In genomic region chr6:130811932-130812331, GRCh38 we compare ENCODE assay signal across 18 cellular contexts. TPM values are rescaled to one million over a fixed set of nuclear protein-coding genes. Genes with fewer than 3 reads are reported as not detected.
DNase-seq lines count a peak whose midpoint lies in the region; ATAC-seq and TF ChIP-seq lines count a peak whose summit lies in the region.
"Had no signal": no experiment of that assay in that cellular context is flagged by ENCODE, and none has a peak within 500 bp of the region (broad histone marks: within the 10 kb centered on the region; RNA-seq: fewer than 3 reads in every experiment).

No MANE protein-coding gene starts in this region.

- H3K27ac ChIP-seq in AG04450 (ENCODE audit: low read depth, low read length) (no peak overlapping the region), liver (ENCODE audit: low read depth in 1 of 2, low read length in 2 of 2) (no peak overlapping the region), tibial artery (no peak overlapping the region)
- H3K27ac ChIP-seq: RWPE1, SJCRH30 had no signal

- TF ChIP-seq CTCF in AG04450 (IDR thresholded peaks at IDR 0.05; ENCODE audit: low read depth, low read length) (no peak), astrocyte of the spinal cord (IDR thresholded peaks at IDR 0.05; ENCODE audit: low read depth, low read length) (no peak), liver (IDR thresholded peaks at IDR 0.05; ENCODE audit: low read depth, low read length, missing input control) (no peak), tibial artery (IDR thresholded peaks at IDR 0.05) (no peak)

- no peak overlapping the region for H3K9ac ChIP-seq in liver (ENCODE audit: low read depth in 1 of 2, low read length in 2 of 2)

- H3K4me1 ChIP-seq in liver (ENCODE audit: control insufficient read depth in 4 of 4, insufficient read depth in 4 of 4, low read length in 3 of 4): peaks cover 0 to 19% (median 9%) of the 10 kb centered on the region in 4 donors
- H3K4me1 ChIP-seq in tibial artery: peaks cover 0 to 4% (median 0%) of the 10 kb centered on the region in 4 donors
- H3K4me1 ChIP-seq: BE2C, SJCRH30 had no signal

- H3K4me1 Mint-ChIP-seq in stimulated activated naive CD8-positive, alpha-beta T cell treated with anti-CD3 and anti-CD28 coated beads, Interleukin-15, amount 100 ng/mL, for 72 hours: no peaks in the 10 kb centered on the region
- H3K4me1 Mint-ChIP-seq: CD4-positive, CD25-positive, alpha-beta regulatory T cell had no signal

- no peak for ATAC-seq in Right ventricle myocardium superior (ENCODE audit: poor library complexity)
- no peak for ATAC-seq in stimulated activated naive CD8-positive, alpha-beta T cell treated with anti-CD3 and anti-CD28 coated beads, Interleukin-15, amount 100 ng/mL, for 72 hours

- CTCF ChIA-PET in AG04450 (lab: Charles Lee): no interaction called here

- no peaks in the 10 kb centered on the region for H3K9me3 ChIP-seq in AG04450 (ENCODE audit: control insufficient read depth, insufficient read depth, low read length)
- no peaks in the 10 kb centered on the region for H3K9me3 ChIP-seq in liver (ENCODE audit: control insufficient read depth in 4 of 4, low read length in 3 of 4)
- no peaks in the 10 kb centered on the region for H3K9me3 ChIP-seq in tibial artery
- H3K9me3 ChIP-seq: BE2C, Caco-2, SJCRH30 had no signal

- POLR2A ChIA-PET in AG04450 (lab: Yijun Ruan, JAX): no interaction called here

- peaks cover 0 to 13% of the 10 kb centered on the region in 2 donors for H3K9me3 Mint-ChIP-seq in stimulated activated naive CD8-positive, alpha-beta T cell treated with anti-CD3 and anti-CD28 coated beads, Interleukin-15, amount 100 ng/mL, for 72 hours

- TF ChIP-seq RAD21 in liver (IDR thresholded peaks at IDR 0.05): no peak

- H3K4me3 ChIP-seq in AG04450 (ENCODE audit: low read depth, low read length) (no peak overlapping the region), astrocyte of the spinal cord (ENCODE audit: low read depth, low read length) (no peak overlapping the region), liver (ENCODE audit: low read depth in 1 of 3, low read length in 3 of 3) (peak overlapping the region in 1 of 3 donors; percentile 23), tibial artery (no peak overlapping the region)
- H3K4me3 ChIP-seq: SJCRH30 had no signal

- no peaks in the 10 kb centered on the region for H3K27me3 Mint-ChIP-seq in stimulated activated naive CD8-positive, alpha-beta T cell treated with anti-CD3 and anti-CD28 coated beads, Interleukin-15, amount 100 ng/mL, for 72 hours

- 55% methylated on average over 5 of the region's 5 CpGs for WGBS in liver

- H3K36me3 ChIP-seq in liver (ENCODE audit: control insufficient read depth in 4 of 4, insufficient read depth in 3 of 4, low read depth in 1 of 4, low read length in 3 of 4) (no peaks in the 10 kb centered on the region), tibial artery (no peaks in the 10 kb centered on the region)
- H3K36me3 ChIP-seq: BE2C, SJCRH30 had no signal

- H3K27me3 ChIP-seq in AG04450 (ENCODE audit: control insufficient read depth, insufficient read depth, low read length) (no peaks in the 10 kb centered on the region), liver (ENCODE audit: control insufficient read depth in 4 of 4, insufficient read depth in 4 of 4, low read length in 3 of 4) (no peaks in the 10 kb centered on the region), tibial artery (no peaks in the 10 kb centered on the region)
- H3K27me3 ChIP-seq: BE2C, SJCRH30 had no signal

- intact Hi-C loops in tibial artery (cut with DNase I; ENCODE audit: low total_unique reads): no loop called here
- intact Hi-C loops in Right ventricle myocardium superior (cut with DNase I): no loop called here

- in situ Hi-C loops in astrocyte of the spinal cord (cut with HindIII; ENCODE audit: low sequenced_read_pairs): no loop called here

- no peak overlapping the region for H3K27ac Mint-ChIP-seq in stimulated activated naive CD8-positive, alpha-beta T cell treated with anti-CD3 and anti-CD28 coated beads, Interleukin-15, amount 100 ng/mL, for 72 hours
- H3K27ac Mint-ChIP-seq: CD4-positive, CD25-positive, alpha-beta regulatory T cell had no signal

- DNase-seq in AG04450 (ENCODE audit: low read depth, low spot score): peak; percentile 8
- DNase-seq in M059J (ENCODE audit: low read depth): peak; percentile 28
- DNase-seq in astrocyte of the spinal cord (ENCODE audit: low read depth, low spot score): peak; percentile 5
- DNase-seq in tibial artery: no peak
- no peak for DNase-seq in Right ventricle myocardium superior
- no peak for DNase-seq in stimulated activated naive CD8-positive, alpha-beta T cell treated with anti-CD3 and anti-CD28 coated beads, Interleukin-15, amount 100 ng/mL, for 72 hours
- DNase-seq: BE2C; Caco-2; CD4-positive, CD25-positive, alpha-beta regulatory T cell; NCI-H1417 treated with DMSO at 0.1 percent for 48 hours; NCI-H187 treated with DMSO at 0.1 percent for 48 hours; NCI-H345; NCI-H524 treated with DMSO at 0.1 percent for 48 hours; SJCRH30 had no signal

- H3K4me3 Mint-ChIP-seq in stimulated activated naive CD8-positive, alpha-beta T cell treated with anti-CD3 and anti-CD28 coated beads, Interleukin-15, amount 100 ng/mL, for 72 hours: no peak overlapping the region
- H3K4me3 Mint-ChIP-seq: CD4-positive, CD25-positive, alpha-beta regulatory T cell had no signal

TF ChIP-seq in liver, 16 proteins besides CTCF, POLR2A, EP300 and RAD21:
- peak; percentile 30 to 62 for TF ChIP-seq HNF4A (conservative IDR thresholded peaks at IDR 0.05)
- peak; percentile 9 for TF ChIP-seq SP1 (IDR thresholded peaks at IDR 0.05)
- no peak for TF ChIP-seq MAX (IDR thresholded peaks at IDR 0.05)
- TF ChIP-seq FOXA1 (IDR thresholded peaks at IDR 0.05): no peak
- no peak for TF ChIP-seq TAF1 (conservative IDR thresholded peaks at IDR 0.05)
- no peak for TF ChIP-seq EGR1 (IDR thresholded peaks at IDR 0.05; ENCODE audit: low read depth in 2 of 2)

RNA-seq across cellular contexts. Expression of gene SMLR1, which starts 15.3 kb away (rescaled TPM):
- not detected in 2 replicates for polyA plus RNA-seq in AG04450 (2011; rRNA removed)
- polyA minus RNA-seq in AG04450 (2011; rRNA and poly(A)+ RNA removed): not detected in 2 replicates
- total RNA-seq in M059J (2014; rRNA removed; shearing (Covaris generic)): not detected in 2 replicates
- total RNA-seq in liver: 10 to 100 TPM; 38.4 to 65.2 TPM
- polyA plus RNA-seq in liver: 10 to 100 TPM; 20.8 to 40.8 TPM
- not detected for total RNA-seq in Right ventricle myocardium superior
- total RNA-seq: A172; CD4-positive, CD25-positive, alpha-beta regulatory T cell; MCF 10A; SJCRH30 had no signal
- polyA plus RNA-seq: CD4-positive, CD25-positive, alpha-beta regulatory T cell had no signal

Comparison
In these comparisons a context has a peak if more than half of its experiments do, and no peak if none do; other contexts are left out.
1. DNase-seq: peak in AG04450 (single experiment), M059J (single experiment) and astrocyte of the spinal cord (single experiment); none in tibial artery (0 of 2), Right ventricle myocardium superior (single experiment) and stimulated activated naive CD8-positive, alpha-beta T cell treated with anti-CD3 and anti-CD28 coated beads, Interleukin-15, amount 100 ng/mL, for 72 hours (0 of 2).
2. RNA of gene SMLR1, which starts 15.3 kb away (total RNA-seq): 38.4 to 65.2 TPM in liver; not detected in M059J and not detected in Right ventricle myocardium superior (single experiment); every median in the first group is over 10 times any median in the second.